ENCODE assay signal across 9 cellular contexts in genomic region chr5:54709096-54709495, GRCh38.
"Had no signal": no experiment of that assay in that cellular context is flagged by ENCODE, and none has a peak within 500 bp of the region (broad histone marks: within the 10 kb centered on the region; RNA-seq: fewer than 3 reads in every experiment).

No MANE protein-coding gene starts in this region.

- H3K27ac Mint-ChIP-seq: HFFc6 had no signal

- H3K36me3 ChIP-seq: HAP-1 had no signal

- H3K9me3 Mint-ChIP-seq: HFFc6 had no signal

- FAIRE-seq: HepG2 had no signal

- DNase-seq: GM23248, GOT3, H7, HFFc6 had no signal

- H3K4me1 ChIP-seq: HAP-1 had no signal

- H3K9me3 ChIP-seq: HAP-1 had no signal

- H3K4me3 Mint-ChIP-seq: HFFc6 had no signal

- H3K27ac ChIP-seq: GM23248, HL-60 had no signal

- H2AFZ ChIP-seq: GM23248 had no signal

- H3K9ac ChIP-seq: GM23248 had no signal

- H3K4me3 ChIP-seq: GM23248, HAP-1, K562 had no signal

- ATAC-seq: HCT116, HepG2, K562 had no signal
